9 cellular contexts compared by ENCODE assay signal in genomic region chr19:51259348-51260245, GRCh38. TPM values are rescaled to one million over a fixed set of nuclear protein-coding genes. Genes with fewer than 3 reads are reported as not detected.
DNase-seq lines count a peak whose midpoint lies in the region; ATAC-seq and TF ChIP-seq lines count a peak whose summit lies in the region.
"Had no signal": no experiment of that assay in that cellular context is flagged by ENCODE, and none has a peak within 500 bp of the region (broad histone marks: within the 10 kb centered on the region; RNA-seq: fewer than 3 reads in every experiment).

No MANE protein-coding gene starts in this region.

- H3K9me3 ChIP-seq in SK-N-SH (no peaks in the 10 kb centered on the region), breast epithelium (no peaks in the 10 kb centered on the region)

- H3K27ac ChIP-seq in SK-N-SH (ENCODE audit: low read depth in 2 of 2, low read length in 1 of 2): no peak overlapping the region
- no peak overlapping the region for H3K27ac ChIP-seq in breast epithelium
- H3K27ac ChIP-seq in mesendoderm (ENCODE audit: low read depth, low read length): no peak overlapping the region

- H3K4me1 ChIP-seq in SK-N-SH (ENCODE audit: control insufficient read depth in 1 of 2, insufficient read depth in 2 of 2, low read depth in 1 of 2, low read length in 1 of 2) (no peaks in the 10 kb centered on the region), breast epithelium (no peaks in the 10 kb centered on the region), mesendoderm (ENCODE audit: control insufficient read depth, low read depth, low read length) (no peaks in the 10 kb centered on the region)

- H3K27me3 ChIP-seq in SK-N-SH (ENCODE audit: insufficient read depth) (peaks cover 12% of the 10 kb centered on the region; the same call in 1 of the 2 replicates), breast epithelium (peaks cover 0 to 11% of the 10 kb centered on the region in 2 donors), mesendoderm (ENCODE audit: insufficient read depth, low read length, poor library complexity) (no peaks in the 10 kb centered on the region)

- H2AK5ac ChIP-seq in mesendoderm (ENCODE audit: low read length): no peak overlapping the region

- H3K36me3 ChIP-seq in SK-N-SH (replicated peaks in 1 of 2; ENCODE audit: control insufficient read depth in 1 of 2, insufficient read depth in 2 of 2, low read length in 1 of 2) (no peaks in the 10 kb centered on the region), breast epithelium (no peaks in the 10 kb centered on the region), mesendoderm (ENCODE audit: control insufficient read depth, insufficient read depth, low read length) (no peaks in the 10 kb centered on the region)

- H4K5ac ChIP-seq in mesendoderm (ENCODE audit: low read length): no peak overlapping the region

- no peak overlapping the region for H3K18ac ChIP-seq in mesendoderm (ENCODE audit: low read length)

- CTCF ChIA-PET in HEK293T (lab: Yijun Ruan, JAX): interaction anchor here (0.8 to 1.3 kb wide), 3 partner anchors 9 to 103 kb away, joined by 3 to 4 read pairs (median 3); partner anchors contain the start of gene SIGLECL1
- CTCF ChIA-PET in SK-N-SH (lab: Yijun Ruan, JAX): interaction anchor here (0.6 to 1.9 kb wide), 17 partner anchors 9 to 225 kb away, joined by 3 to 13 read pairs (median 3); partner anchors contain the start of genes CD33 and SIGLECL1

- no peak overlapping the region for H4K8ac ChIP-seq in mesendoderm (ENCODE audit: low read depth, low read length)

- peak overlapping the region in 1 of 2 experiments; percentile 27; a peak in 1 of 4 replicates for H3K4me3 ChIP-seq in SK-N-SH (ENCODE audit: low read depth in 2 of 2, low read length in 1 of 2)
- H3K4me3 ChIP-seq in breast epithelium: no peak overlapping the region
- H3K4me3 ChIP-seq in mesendoderm (ENCODE audit: low read length): no peak overlapping the region

- H3K4ac ChIP-seq in mesendoderm (ENCODE audit: low read depth, low read length): no peak overlapping the region

- no peak overlapping the region for H3K56ac ChIP-seq in mesendoderm (ENCODE audit: low read length)

- no peaks in the 10 kb centered on the region for H4K20me1 ChIP-seq in SK-N-SH (ENCODE audit: insufficient read depth)

- peak; percentile 61 for TF ChIP-seq RAD21 in SK-N-SH (IDR thresholded peaks at IDR 0.05; ENCODE audit: low read length)

- POLR2A ChIA-PET in HEK293T (lab: Yijun Ruan, JAX) (no interaction called here), SK-N-SH (lab: Yijun Ruan, JAX) (no interaction called here)

- H2AFZ ChIP-seq in SK-N-SH (ENCODE audit: low read depth): no peak overlapping the region

- H3K79me1 ChIP-seq in mesendoderm (ENCODE audit: low read length): no peaks in the 10 kb centered on the region

- 2% methylated on average over 5 of the region's 5 CpGs for WGBS in SK-N-SH (ENCODE audit: low lambda C conversion rate)
- no CpG with 5 or more reads among the region's 5 CpGs for WGBS in mesendoderm (ENCODE audit: extremely low coverage, insufficient coverage, low lambda C conversion rate)

- H2BK120ac ChIP-seq in mesendoderm (ENCODE audit: low read depth, low read length): no peak overlapping the region

- no peak overlapping the region for H3K23ac ChIP-seq in mesendoderm (ENCODE audit: low read length)

- ATAC-seq in GM18511 (IDR thresholded peaks at IDR 0.05; ENCODE audit: unreplicated experiment): no peak

- in situ Hi-C loops in Caki2 (cut with HindIII; ENCODE audit: low pct_unique_long_range_greater_than_20kb, low sequenced_read_pairs): no loop called here

- no peaks in the 10 kb centered on the region for H3K9me2 ChIP-seq in SK-N-SH

- no peak overlapping the region for H2BK5ac ChIP-seq in mesendoderm (ENCODE audit: low read length)

- no peaks in the 10 kb centered on the region for H3F3A ChIP-seq in SK-N-SH (replicated peaks; ENCODE audit: insufficient read depth)

- H3K9ac ChIP-seq in SK-N-SH (no peak overlapping the region), mesendoderm (ENCODE audit: low read length) (no peak overlapping the region)

- H3K79me2 ChIP-seq in SK-N-SH (ENCODE audit: insufficient read depth) (no peaks in the 10 kb centered on the region), mesendoderm (ENCODE audit: control insufficient read depth, insufficient read depth, low read length) (no peaks in the 10 kb centered on the region)

- intact Hi-C loops in breast epithelium (cut with DNase I; ENCODE audit: low total_unique reads): no loop called here

- H3K4me2 ChIP-seq in SK-N-SH (no peak overlapping the region), mesendoderm (ENCODE audit: low read length) (no peak overlapping the region)

- TF ChIP-seq POLR2A in breast epithelium (IDR thresholded peaks at IDR 0.05): no peak

- DNase-seq in Caki2 (ENCODE audit: low read depth): peak; percentile 61
- peak; percentile 47 for DNase-seq in HEK293T (ENCODE audit: extremely low spot score)
- DNase-seq in SK-N-SH: peak; percentile 48
- no peak for DNase-seq in breast epithelium (ENCODE audit: low spot score in 2 of 2)
- DNase-seq in mesendoderm: peak; percentile 62
- no peak for DNase-seq in putamen (ENCODE audit: low spot score)
- DNase-seq in NCI-H345 treated with DMSO at 0.1 percent for 48 hours (lab: John Stamatoyannopoulos, UW; ENCODE audit: unreplicated experiment): no peak
- DNase-seq: activated B cell treated with CpG ODN at 0.5 μM for 24 hours had no signal

- H2BK15ac ChIP-seq in mesendoderm (replicated peaks; ENCODE audit: low read depth): no peak overlapping the region

- TF ChIP-seq CTCF in SK-N-SH (IDR thresholded peaks at IDR 0.05) (peak; percentile 70), breast epithelium (IDR thresholded peaks at IDR 0.05) (peak in 2 of 3 donors; percentile 23 to 39)

- TF ChIP-seq EP300 in SK-N-SH (IDR thresholded peaks at IDR 0.05; ENCODE audit: borderline replicate concordance in 1 of 2, low read depth in 1 of 2, low read length in 1 of 2): no peak

TF ChIP-seq in HEK293T, 16 proteins besides CTCF, POLR2A, EP300 and RAD21:
- no peak for TF ChIP-seq HDGF (IDR thresholded peaks at IDR 0.05; ENCODE audit: borderline replicate concordance)
- no peak for TF ChIP-seq FOXK2 (IDR thresholded peaks at IDR 0.05)
- TF ChIP-seq ZNF384 (IDR thresholded peaks at IDR 0.05): no peak
- TF ChIP-seq NFRKB (IDR thresholded peaks at IDR 0.05): no peak
- no peak for TF ChIP-seq SUZ12 (IDR thresholded peaks at IDR 0.05)

TF ChIP-seq in SK-N-SH, 30 proteins besides CTCF, POLR2A, EP300 and RAD21:
- TF ChIP-seq ELF1 (IDR thresholded peaks at IDR 0.05) (no peak), SMC3 (IDR thresholded peaks at IDR 0.05; ENCODE audit: low read depth, low read length) (peak; percentile 33)
TF ChIP-seq in SK-N-SH: peak in this region for 1.

RNA-seq across cellular contexts. Expression of gene SIGLECL1, which starts 8.7 kb away (rescaled TPM):
- 52.0 and 60.2 TPM in 2 replicates for total RNA-seq in Caki2 (2014; rRNA removed; shearing (Covaris generic); ENCODE audit: low replicate concordance)
- not detected in 2 replicates for polyA plus RNA-seq in SK-N-SH (2012; rRNA removed)
- polyA plus RNA-seq in SK-N-SH (2012; cell fraction: cytosol; rRNA removed): not detected in 2 replicates
- not detected in 2 replicates for polyA plus RNA-seq in SK-N-SH (2012; cell fraction: nucleus; rRNA removed)
- not detected for total RNA-seq in breast epithelium
- not detected for polyA plus RNA-seq in mesendoderm (2013, experiment 1 of 2)
- polyA plus RNA-seq in mesendoderm (2013, experiment 2 of 2): not detected
- total RNA-seq: activated B cell treated with CpG ODN at 0.5 μM for 24 hours had no signal

RNA-seq across cellular contexts. Expression of gene CD33, which starts 34.7 kb away (rescaled TPM):
- total RNA-seq in Caki2 (2014; rRNA removed; shearing (Covaris generic); ENCODE audit: low replicate concordance): not detected in 2 replicates
- 0.36 and 0.67 TPM in 2 replicates for polyA plus RNA-seq in SK-N-SH (2012; rRNA removed)
- 0.23 and 0.31 TPM in 2 replicates for polyA plus RNA-seq in SK-N-SH (2012; cell fraction: cytosol; rRNA removed)
- 0.87 and 1.8 TPM in 2 replicates for polyA plus RNA-seq in SK-N-SH (2012; cell fraction: nucleus; rRNA removed)
- 10 to 100 TPM in 1 of 3 donors, 1 to 10 TPM in 2; 2.9 to 17.1 (median 6.3) TPM for total RNA-seq in breast epithelium
- polyA plus RNA-seq in mesendoderm (2013, experiment 1 of 2): 0.51 TPM
- polyA plus RNA-seq in mesendoderm (2013, experiment 2 of 2): 0.41 TPM
- total RNA-seq: activated B cell treated with CpG ODN at 0.5 μM for 24 hours had no signal

RNA-seq across cellular contexts. Expression of gene IGLON5, which starts 51.8 kb away (rescaled TPM):
- total RNA-seq in Caki2 (2014; rRNA removed; shearing (Covaris generic); ENCODE audit: low replicate concordance): not detected in 2 replicates
- 0.36 and 0.60 TPM in 2 replicates for polyA plus RNA-seq in SK-N-SH (2012; rRNA removed)
- 0.45 and 1.3 TPM in 2 replicates for polyA plus RNA-seq in SK-N-SH (2012; cell fraction: cytosol; rRNA removed)
- polyA plus RNA-seq in SK-N-SH (2012; cell fraction: nucleus; rRNA removed): 0.29 and 0.38 TPM in 2 replicates
- total RNA-seq in breast epithelium: under 1 TPM in 1 of 3 donors, not detected in 2; 0.66 TPM
- 17.8 TPM for polyA plus RNA-seq in mesendoderm (2013, experiment 1 of 2)
- 17.4 TPM for polyA plus RNA-seq in mesendoderm (2013, experiment 2 of 2)
- total RNA-seq: activated B cell treated with CpG ODN at 0.5 μM for 24 hours had no signal

Comparison
In these comparisons a context has a peak if more than half of its experiments do, and no peak if none do; other contexts are left out.
1. DNase-seq: peak in Caki2 (single experiment), HEK293T (single experiment), SK-N-SH (single experiment) and mesendoderm (single experiment); none in breast epithelium (0 of 2), putamen (single experiment) and NCI-H345 treated with DMSO at 0.1 percent for 48 hours (single experiment).
2. RNA of gene SIGLECL1, which starts 8.7 kb away (total RNA-seq): 52.0 to 60.2 TPM in Caki2; not detected in breast epithelium; every median in the first group is over 10 times any median in the second.